24 cellular contexts compared by ENCODE assay signal in the genomic region with DNA sequence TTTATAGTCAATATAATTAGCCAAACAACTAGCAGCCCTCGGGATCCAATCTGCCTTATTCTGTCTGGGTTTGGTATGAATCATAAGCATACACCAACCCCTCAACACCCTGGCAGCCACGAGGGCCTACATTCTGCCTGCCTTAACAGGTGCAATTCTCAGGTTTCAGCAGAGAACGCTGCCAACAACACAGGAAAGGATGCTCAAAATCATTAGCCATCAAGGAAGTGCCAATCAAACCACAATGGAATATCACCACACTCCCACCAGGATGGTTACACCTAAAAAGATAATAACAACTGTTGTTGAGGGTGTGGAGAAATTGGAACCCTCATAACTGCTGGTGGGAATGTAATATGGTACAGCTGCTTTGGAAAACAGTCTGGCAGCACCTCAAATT.
DNase-seq lines count a peak whose midpoint lies in the region; ATAC-seq and TF ChIP-seq lines count a peak whose summit lies in the region.
"Had no signal": no experiment of that assay in that cellular context is flagged by ENCODE, and none has a peak within 500 bp of the region (broad histone marks: within the 10 kb centered on the region; RNA-seq: fewer than 3 reads in every experiment).

No MANE protein-coding gene starts in this region.

- H3K27ac ChIP-seq in gastrocnemius medialis, result peak overlapping the region; percentile 85 to 97 (median 88)
- H3K27ac ChIP-seq: body of pancreas, SJSA1, tibial nerve had no signal

- H3K27me3 ChIP-seq in gastrocnemius medialis, result no peaks in the 10 kb centered on the region
- H3K27me3 ChIP-seq: body of pancreas, SJSA1, tibial nerve had no signal

- ATAC-seq in gastrocnemius medialis (peak; percentile 55 to 62), T-cell (replicated peaks in 1 of 4) (no peak), GM19395 (IDR thresholded peaks at IDR 0.05; ENCODE audit: unreplicated experiment) (no peak)
- ATAC-seq: activated CD8-positive, alpha-beta T cell treated with anti-CD3 and anti-CD28 coated beads, Interleukin-2, amount 10 ng/mL, durations not matched to agents 7 days and 5 days; body of pancreas; stimulated activated memory B cell treated with anti-CD40 and anti-IgM and Interleukin-4, amounts not matched to agents 10 μg/mL and 1 μg/mL and 100 μg/mL, for 72 hours had no signal

- H3K4me1 Mint-ChIP-seq in T-cell, result peaks cover 0 to 7% (median 7%) of the 10 kb centered on the region in 3 donors

- TF ChIP-seq CTCF in gastrocnemius medialis (IDR thresholded peaks at IDR 0.05 in 4 of 5, conservative IDR thresholded peaks at IDR 0.05 in 1 of 5), result no peak

- peaks cover 68 to 76% of the 10 kb centered on the region in 2 donors for H3K4me1 ChIP-seq in gastrocnemius medialis

- CTCF ChIA-PET in T-cell (lab: Charles Lee), result no interaction called here

- intact Hi-C loops in gastrocnemius medialis (cut with DNase I; ENCODE audit: low total_unique reads), result no loop called here

- H3K4me3 ChIP-seq in gastrocnemius medialis, result no peak overlapping the region
- H3K4me3 ChIP-seq: body of pancreas, SJSA1, tibial nerve had no signal

- in situ Hi-C loops in gastrocnemius medialis (cut with MboI; ENCODE audit: low sequenced_read_pairs in 4 of 4), result loop anchor here in 3 of 4 donors (10.0 kb wide), 2 partner anchors 61 to 289 kb away; no protein-coding TSS in a partner anchor

- POLR2A ChIA-PET in T-cell (lab: Charles Lee), result no interaction called here

- no peak overlapping the region for H3K27ac Mint-ChIP-seq in T-cell
- H3K27ac Mint-ChIP-seq: activated B cell treated with CpG ODN at 0.5 μM for 24 hours; activated CD8-positive, alpha-beta T cell treated with anti-CD3 and anti-CD28 coated beads, Interleukin-2, amount 10 ng/mL, durations not matched to agents 7 days and 5 days; activated naive CD8-positive, alpha-beta T cell treated with anti-CD3 and anti-CD28 coated beads for 36 hours; B cell; nephron; stimulated activated memory B cell treated with anti-CD40 and anti-IgM and Interleukin-4, amounts not matched to agents 10 μg/mL and 1 μg/mL and 100 μg/mL, for 72 hours had no signal

- no peaks in the 10 kb centered on the region for H3K36me3 Mint-ChIP-seq in T-cell
- H3K36me3 Mint-ChIP-seq: activated naive CD8-positive, alpha-beta T cell treated with anti-CD3 and anti-CD28 coated beads for 36 hours; stimulated activated memory B cell treated with anti-CD40 and anti-IgM and Interleukin-4, amounts not matched to agents 10 μg/mL and 1 μg/mL and 100 μg/mL, for 72 hours had no signal

- no peaks in the 10 kb centered on the region for H3K9me3 ChIP-seq in gastrocnemius medialis
- H3K9me3 ChIP-seq: body of pancreas, SJSA1, tibial nerve had no signal

- DNase-seq in NCI-H1436 (lab: John Stamatoyannopoulos, UW) (peak; percentile 23), NCI-H1436 treated with DMSO at 0.1 percent for 48 hours (lab: John Stamatoyannopoulos, UW) (no peak), NCI-H2029 (lab: John Stamatoyannopoulos, UW) (peak; percentile 75), NCI-H510A treated with DMSO at 0.1 percent for 48 hours (lab: John Stamatoyannopoulos, UW) (peak; percentile 54), gastrocnemius medialis (peak; percentile 88 to 91), retina (no peak), T-cell (no peak)
- DNase-seq: 8988T; activated B cell treated with CpG ODN at 0.5 μM for 24 hours; activated CD8-positive, alpha-beta T cell treated with anti-CD3 and anti-CD28 coated beads, Interleukin-2, amount 10 ng/mL, durations not matched to agents 7 days and 5 days; activated naive CD8-positive, alpha-beta T cell treated with anti-CD3 and anti-CD28 coated beads for 36 hours; body of pancreas; Calu3; hypothalamus; KG1; kidney glomerular epithelial cell; mesenchymal stem cell; NCI-H1048 had no signal

- H3K9me3 Mint-ChIP-seq in T-cell, result no peaks in the 10 kb centered on the region
- H3K9me3 Mint-ChIP-seq: activated B cell treated with CpG ODN at 0.5 μM for 24 hours; activated naive CD8-positive, alpha-beta T cell treated with anti-CD3 and anti-CD28 coated beads for 36 hours; nephron; stimulated activated memory B cell treated with anti-CD40 and anti-IgM and Interleukin-4, amounts not matched to agents 10 μg/mL and 1 μg/mL and 100 μg/mL, for 72 hours had no signal

- no peaks in the 10 kb centered on the region for H3K27me3 Mint-ChIP-seq in T-cell
- H3K27me3 Mint-ChIP-seq: activated B cell treated with CpG ODN at 0.5 μM for 24 hours; B cell; stimulated activated memory B cell treated with anti-CD40 and anti-IgM and Interleukin-4, amounts not matched to agents 10 μg/mL and 1 μg/mL and 100 μg/mL, for 72 hours had no signal

- H3K4me3 Mint-ChIP-seq in T-cell, result no peak overlapping the region
- H3K4me3 Mint-ChIP-seq: activated B cell treated with CpG ODN at 0.5 μM for 24 hours; activated CD8-positive, alpha-beta T cell treated with anti-CD3 and anti-CD28 coated beads, Interleukin-2, amount 10 ng/mL, durations not matched to agents 7 days and 5 days; activated naive CD8-positive, alpha-beta T cell treated with anti-CD3 and anti-CD28 coated beads for 36 hours; B cell; nephron; stimulated activated memory B cell treated with anti-CD40 and anti-IgM and Interleukin-4, amounts not matched to agents 10 μg/mL and 1 μg/mL and 100 μg/mL, for 72 hours had no signal

- peak; percentile 14 to 41 for TF ChIP-seq POLR2A in gastrocnemius medialis (IDR thresholded peaks at IDR 0.05)

- no peaks in the 10 kb centered on the region for H3K36me3 ChIP-seq in gastrocnemius medialis
- H3K36me3 ChIP-seq: SJSA1, tibial nerve had no signal

Comparison
In these comparisons a context has a peak if more than half of its experiments do, and no peak if none do; other contexts are left out.
1. DNase-seq: peak in NCI-H1436 (single experiment), NCI-H2029 (single experiment), NCI-H510A treated with DMSO at 0.1 percent for 48 hours (single experiment) and gastrocnemius medialis (2 of 2); none in NCI-H1436 treated with DMSO at 0.1 percent for 48 hours (single experiment), retina (single experiment) and T-cell (0 of 34).
2. ATAC-seq: peak in gastrocnemius medialis (2 of 2); none in T-cell (0 of 4) and GM19395 (single experiment).